Comparison of ENCODE assay signal across 1 cellular context in the genomic region with DNA sequence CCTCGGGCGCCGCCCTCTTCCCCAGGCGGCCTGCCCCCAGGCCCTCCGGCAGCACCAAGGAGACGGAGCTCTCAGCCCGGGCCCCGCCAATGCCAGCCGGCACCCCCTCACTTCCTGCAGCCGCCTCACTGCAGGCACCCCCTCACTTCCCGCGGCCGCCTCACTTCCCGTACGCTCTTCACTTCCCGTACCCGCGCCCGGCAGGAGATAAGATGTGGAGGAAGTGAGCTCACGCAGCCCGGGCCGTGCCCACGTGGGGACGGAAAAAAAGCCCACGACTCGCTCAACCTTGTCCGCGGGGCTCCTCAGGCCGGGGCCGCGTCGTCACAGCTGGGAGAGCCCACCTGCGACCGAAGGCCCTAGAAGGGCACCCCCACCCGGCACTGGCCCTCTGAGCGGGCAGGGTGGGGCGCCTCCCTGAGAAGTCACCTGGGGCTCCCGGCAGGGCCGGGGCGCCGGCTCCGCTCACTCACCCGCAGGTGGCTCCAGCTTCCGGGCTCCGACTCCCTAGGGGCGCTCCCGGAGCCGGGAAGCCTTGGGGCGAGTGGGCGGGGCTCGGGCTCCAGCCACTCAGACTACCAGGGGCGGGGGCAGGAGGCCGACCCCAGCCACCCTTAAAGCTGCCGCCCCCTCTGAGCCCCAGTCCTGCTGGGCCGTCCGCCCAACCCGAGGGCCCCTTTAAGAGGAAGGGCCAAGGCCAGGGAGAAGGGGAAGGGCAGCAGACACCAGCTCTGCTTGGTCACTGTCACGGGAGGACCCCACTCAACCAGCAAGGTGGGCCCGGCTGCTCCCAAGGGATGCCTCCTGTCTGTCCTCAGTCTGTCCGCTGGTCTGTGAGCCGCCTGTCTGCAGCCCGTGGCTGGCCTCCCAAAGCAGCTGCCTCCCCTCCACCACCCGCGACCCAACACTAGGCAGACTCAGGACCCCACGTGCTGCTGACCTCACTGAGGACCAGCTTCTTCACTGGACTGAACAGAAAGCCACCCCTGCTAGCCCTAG.
TF ChIP-seq lines count a peak whose summit lies in the region.

No MANE protein-coding gene starts in this region.

TF ChIP-seq in HepG2, 621 proteins besides CTCF, POLR2A, EP300 and RAD21 (continued from another document and continues in another):
- TF ChIP-seq THAP9 (CRISPR knock-in tag; IDR thresholded peaks at IDR 0.05; ENCODE audit: borderline replicate concordance): no peak
- TF ChIP-seq ZNF615 (CRISPR knock-in tag; IDR thresholded peaks at IDR 0.05; ENCODE audit: borderline replicate concordance): no peak
- no peak for TF ChIP-seq ZXDC (CRISPR knock-in tag; IDR thresholded peaks at IDR 0.05)
- no peak for TF ChIP-seq ZNF333 (CRISPR knock-in tag; IDR thresholded peaks at IDR 0.05; ENCODE audit: borderline replicate concordance)
- TF ChIP-seq, protein P1, sequence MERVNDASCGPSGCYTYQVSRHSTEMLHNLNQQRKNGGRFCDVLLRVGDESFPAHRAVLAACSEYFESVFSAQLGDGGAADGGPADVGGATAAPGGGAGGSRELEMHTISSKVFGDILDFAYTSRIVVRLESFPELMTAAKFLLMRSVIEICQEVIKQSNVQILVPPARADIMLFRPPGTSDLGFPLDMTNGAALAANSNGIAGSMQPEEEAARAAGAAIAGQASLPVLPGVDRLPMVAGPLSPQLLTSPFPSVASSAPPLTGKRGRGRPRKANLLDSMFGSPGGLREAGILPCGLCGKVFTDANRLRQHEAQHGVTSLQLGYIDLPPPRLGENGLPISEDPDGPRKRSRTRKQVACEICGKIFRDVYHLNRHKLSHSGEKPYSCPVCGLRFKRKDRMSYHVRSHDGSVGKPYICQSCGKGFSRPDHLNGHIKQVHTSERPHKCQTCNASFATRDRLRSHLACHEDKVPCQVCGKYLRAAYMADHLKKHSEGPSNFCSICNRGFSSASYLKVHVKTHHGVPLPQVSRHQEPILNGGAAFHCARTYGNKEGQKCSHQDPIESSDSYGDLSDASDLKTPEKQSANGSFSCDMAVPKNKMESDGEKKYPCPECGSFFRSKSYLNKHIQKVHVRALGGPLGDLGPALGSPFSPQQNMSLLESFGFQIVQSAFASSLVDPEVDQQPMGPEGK (CRISPR knock-in tag; IDR thresholded peaks at IDR 0.05): peak; percentile 58
- TF ChIP-seq DNMT3B (CRISPR knock-in tag; conservative IDR thresholded peaks at IDR 0.05): no peak
- no peak for TF ChIP-seq MZF1 (CRISPR knock-in tag; IDR thresholded peaks at IDR 0.05; ENCODE audit: borderline replicate concordance)
- TF ChIP-seq, protein P2, sequence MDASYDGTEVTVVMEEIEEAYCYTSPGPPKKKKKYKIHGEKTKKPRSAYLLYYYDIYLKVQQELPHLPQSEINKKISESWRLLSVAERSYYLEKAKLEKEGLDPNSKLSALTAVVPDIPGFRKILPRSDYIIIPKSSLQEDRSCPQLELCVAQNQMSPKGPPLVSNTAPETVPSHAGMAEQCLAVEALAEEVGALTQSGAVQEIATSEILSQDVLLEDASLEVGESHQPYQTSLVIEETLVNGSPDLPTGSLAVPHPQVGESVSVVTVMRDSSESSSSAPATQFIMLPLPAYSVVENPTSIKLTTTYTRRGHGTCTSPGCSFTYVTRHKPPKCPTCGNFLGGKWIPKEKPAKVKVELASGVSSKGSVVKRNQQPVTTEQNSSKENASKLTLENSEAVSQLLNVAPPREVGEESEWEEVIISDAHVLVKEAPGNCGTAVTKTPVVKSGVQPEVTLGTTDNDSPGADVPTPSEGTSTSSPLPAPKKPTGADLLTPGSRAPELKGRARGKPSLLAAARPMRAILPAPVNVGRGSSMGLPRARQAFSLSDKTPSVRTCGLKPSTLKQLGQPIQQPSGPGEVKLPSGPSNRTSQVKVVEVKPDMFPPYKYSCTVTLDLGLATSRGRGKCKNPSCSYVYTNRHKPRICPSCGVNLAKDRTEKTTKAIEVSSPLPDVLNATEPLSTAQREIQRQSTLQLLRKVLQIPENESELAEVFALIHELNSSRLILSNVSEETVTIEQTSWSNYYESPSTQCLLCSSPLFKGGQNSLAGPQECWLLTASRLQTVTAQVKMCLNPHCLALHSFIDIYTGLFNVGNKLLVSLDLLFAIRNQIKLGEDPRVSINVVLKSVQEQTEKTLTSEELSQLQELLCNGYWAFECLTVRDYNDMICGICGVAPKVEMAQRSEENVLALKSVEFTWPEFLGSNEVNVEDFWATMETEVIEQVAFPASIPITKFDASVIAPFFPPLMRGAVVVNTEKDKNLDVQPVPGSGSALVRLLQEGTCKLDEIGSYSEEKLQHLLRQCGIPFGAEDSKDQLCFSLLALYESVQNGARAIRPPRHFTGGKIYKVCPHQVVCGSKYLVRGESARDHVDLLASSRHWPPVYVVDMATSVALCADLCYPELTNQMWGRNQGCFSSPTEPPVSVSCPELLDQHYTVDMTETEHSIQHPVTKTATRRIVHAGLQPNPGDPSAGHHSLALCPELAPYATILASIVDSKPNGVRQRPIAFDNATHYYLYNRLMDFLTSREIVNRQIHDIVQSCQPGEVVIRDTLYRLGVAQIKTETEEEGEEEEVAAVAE (CRISPR knock-in tag; IDR thresholded peaks at IDR 0.05; ENCODE audit: borderline replicate concordance): no peak; the same call in 1 of the 2 replicates
- TF ChIP-seq BORCS8-MEF2B (CRISPR knock-in tag; IDR thresholded peaks at IDR 0.05): no peak; the same call in 1 of the 2 replicates
- no peak for TF ChIP-seq MBNL3 (CRISPR knock-in tag; conservative IDR thresholded peaks at IDR 0.05)
- no peak for TF ChIP-seq NCOA2 (CRISPR knock-in tag; IDR thresholded peaks at IDR 0.05)
- TF ChIP-seq THAP7 (CRISPR knock-in tag; IDR thresholded peaks at IDR 0.05): no peak
- no peak for TF ChIP-seq ZFP41 (CRISPR knock-in tag; IDR thresholded peaks at IDR 0.05; ENCODE audit: borderline replicate concordance)
- TF ChIP-seq ZFP36L1 (CRISPR knock-in tag; IDR thresholded peaks at IDR 0.05): no peak
- TF ChIP-seq ZNF446 (CRISPR knock-in tag; IDR thresholded peaks at IDR 0.05): no peak
- TF ChIP-seq, protein P3, sequence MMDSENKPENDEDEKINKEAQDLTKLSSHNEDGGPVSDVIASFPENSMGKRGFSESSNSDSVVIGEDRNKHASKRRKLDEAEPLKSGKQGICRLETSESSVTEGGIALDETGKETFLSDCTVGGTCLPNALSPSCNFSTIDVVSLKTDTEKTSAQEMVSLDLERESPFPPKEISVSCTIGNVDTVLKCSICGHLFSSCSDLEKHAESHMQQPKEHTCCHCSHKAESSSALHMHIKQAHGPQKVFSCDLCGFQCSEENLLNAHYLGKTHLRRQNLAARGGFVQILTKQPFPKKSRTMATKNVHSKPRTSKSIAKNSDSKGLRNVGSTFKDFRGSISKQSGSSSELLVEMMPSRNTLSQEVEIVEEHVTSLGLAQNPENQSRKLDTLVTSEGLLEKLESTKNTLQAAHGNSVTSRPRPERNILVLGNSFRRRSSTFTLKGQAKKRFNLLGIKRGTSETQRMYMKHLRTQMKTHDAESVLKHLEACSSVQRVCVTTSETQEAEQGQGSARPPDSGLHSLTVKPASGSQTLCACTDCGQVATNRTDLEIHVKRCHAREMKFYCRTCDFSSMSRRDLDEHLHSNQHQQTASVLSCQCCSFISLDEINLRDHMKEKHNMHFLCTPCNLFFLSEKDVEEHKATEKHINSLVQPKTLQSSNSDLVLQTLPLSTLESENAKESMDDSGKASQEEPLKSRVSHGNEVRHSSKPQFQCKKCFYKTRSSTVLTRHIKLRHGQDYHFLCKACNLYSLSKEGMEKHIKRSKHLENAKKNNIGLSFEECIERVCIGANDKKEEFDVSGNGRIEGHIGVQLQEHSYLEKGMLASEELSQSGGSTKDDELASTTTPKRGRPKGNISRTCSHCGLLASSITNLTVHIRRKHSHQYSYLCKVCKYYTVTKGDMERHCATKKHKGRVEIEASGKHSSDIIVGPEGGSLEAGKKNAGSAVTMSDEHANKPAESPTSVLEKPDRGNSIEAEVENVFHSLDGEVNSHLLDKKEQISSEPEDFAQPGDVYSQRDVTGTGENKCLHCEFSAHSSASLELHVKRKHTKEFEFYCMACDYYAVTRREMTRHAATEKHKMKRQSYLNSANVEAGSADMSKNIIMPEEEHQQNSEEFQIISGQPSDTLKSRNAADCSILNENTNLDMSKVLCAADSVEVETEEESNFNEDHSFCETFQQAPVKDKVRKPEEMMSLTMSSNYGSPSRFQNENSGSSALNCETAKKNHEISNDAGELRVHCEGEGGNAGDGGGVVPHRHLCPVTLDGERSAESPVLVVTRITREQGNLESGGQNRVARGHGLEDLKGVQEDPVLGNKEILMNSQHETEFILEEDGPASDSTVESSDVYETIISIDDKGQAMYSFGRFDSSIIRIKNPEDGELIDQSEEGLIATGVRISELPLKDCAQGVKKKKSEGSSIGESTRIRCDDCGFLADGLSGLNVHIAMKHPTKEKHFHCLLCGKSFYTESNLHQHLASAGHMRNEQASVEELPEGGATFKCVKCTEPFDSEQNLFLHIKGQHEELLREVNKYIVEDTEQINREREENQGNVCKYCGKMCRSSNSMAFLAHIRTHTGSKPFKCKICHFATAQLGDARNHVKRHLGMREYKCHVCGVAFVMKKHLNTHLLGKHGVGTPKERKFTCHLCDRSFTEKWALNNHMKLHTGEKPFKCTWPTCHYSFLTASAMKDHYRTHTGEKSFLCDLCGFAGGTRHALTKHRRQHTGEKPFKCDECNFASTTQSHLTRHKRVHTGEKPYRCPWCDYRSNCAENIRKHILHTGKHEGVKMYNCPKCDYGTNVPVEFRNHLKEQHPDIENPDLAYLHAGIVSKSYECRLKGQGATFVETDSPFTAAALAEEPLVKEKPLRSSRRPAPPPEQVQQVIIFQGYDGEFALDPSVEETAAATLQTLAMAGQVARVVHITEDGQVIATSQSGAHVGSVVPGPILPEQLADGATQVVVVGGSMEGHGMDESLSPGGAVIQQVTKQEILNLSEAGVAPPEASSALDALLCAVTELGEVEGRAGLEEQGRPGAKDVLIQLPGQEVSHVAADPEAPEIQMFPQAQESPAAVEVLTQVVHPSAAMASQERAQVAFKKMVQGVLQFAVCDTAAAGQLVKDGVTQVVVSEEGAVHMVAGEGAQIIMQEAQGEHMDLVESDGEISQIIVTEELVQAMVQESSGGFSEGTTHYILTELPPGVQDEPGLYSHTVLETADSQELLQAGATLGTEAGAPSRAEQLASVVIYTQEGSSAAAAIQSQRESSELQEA (CRISPR knock-in tag; IDR thresholded peaks at IDR 0.05; ENCODE audit: not compliant biosample characterization): no peak
- TF ChIP-seq ZNF326 (CRISPR knock-in tag; IDR thresholded peaks at IDR 0.05; ENCODE audit: borderline replicate concordance): no peak
- no peak for TF ChIP-seq BCLAF1 (IDR thresholded peaks at IDR 0.05)
- TF ChIP-seq ZNF3 (CRISPR knock-in tag; IDR thresholded peaks at IDR 0.05): no peak
- TF ChIP-seq ZNF33B (CRISPR knock-in tag; IDR thresholded peaks at IDR 0.05): no peak
